Comparison of ENCODE assay signal across 19 cellular contexts in the genomic region with DNA sequence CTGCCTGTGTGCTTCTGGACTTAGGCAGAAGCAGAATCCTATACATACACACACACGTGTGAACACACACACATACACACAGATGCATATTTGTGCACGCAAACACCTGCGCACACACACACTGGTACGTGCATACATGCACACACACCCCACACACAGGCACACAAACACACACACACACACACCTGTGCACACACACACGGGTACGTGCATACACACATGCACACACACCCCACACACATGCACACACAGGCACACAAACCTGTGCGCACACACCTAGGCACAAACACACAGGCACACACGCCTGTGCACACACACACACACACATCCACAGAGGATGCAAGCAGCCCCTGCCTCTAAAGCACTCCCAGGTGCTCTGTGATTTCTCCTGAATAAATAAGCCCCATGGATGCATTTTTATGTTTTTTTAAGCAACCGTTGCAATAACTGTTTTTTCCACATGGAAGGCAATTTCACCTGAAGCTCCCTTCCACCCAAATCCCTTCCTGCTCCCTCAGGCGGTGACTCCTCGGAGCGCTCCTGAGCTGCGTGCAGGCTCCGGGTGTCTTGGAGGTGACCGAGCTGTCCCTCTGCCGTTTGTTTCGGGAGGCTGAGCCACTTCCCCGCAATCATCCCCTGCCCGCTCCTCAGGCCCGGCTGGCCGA.
"Had no signal": no experiment of that assay in that cellular context is flagged by ENCODE, and none has a peak within 500 bp of the region (broad histone marks: within the 10 kb centered on the region; RNA-seq: fewer than 3 reads in every experiment).

No MANE protein-coding gene starts in this region.

- H3K27ac ChIP-seq: heart left ventricle, psoas muscle, WERI-Rb-1 had no signal

- H3K27ac Mint-ChIP-seq: activated naive CD8-positive, alpha-beta T cell treated with anti-CD3 and anti-CD28 coated beads for 36 hours; activated T-cell treated with anti-CD3 and anti-CD28 coated beads, Interleukin-2, amount 50 U/mL, for 24 hours; activated T-helper 17 cell treated with anti-CD3 and anti-CD28 coated beads, Interleukin-2, amount 50 U/mL, for 72 hours; endodermal cell; memory B cell; T-helper 2 cell treated with Interferon-gamma antibody and Interleukin-4, amounts not matched to agents 5 μg/mL and 100 μg/mL, for 36 hours had no signal

- H3K27me3 ChIP-seq: heart left ventricle had no signal

- H3K4me3 ChIP-seq: heart left ventricle, psoas muscle had no signal

- H3K9me3 ChIP-seq: psoas muscle had no signal

- DNase-seq: activated CD4-positive, alpha-beta T cell treated with anti-CD3 and anti-CD28 coated beads for 1 hour; activated CD4-positive, alpha-beta T cell treated with anti-CD3 and anti-CD28 coated beads, Interleukin-2, amount 50 U/mL, for 1 hour; activated CD8-positive, alpha-beta memory T cell treated with anti-CD3 and anti-CD28 coated beads for 24 hours; activated CD8-positive, alpha-beta memory T cell treated with anti-CD3 and anti-CD28 coated beads, Interleukin-2, amount 50 U/mL, for 4 hours; activated naive CD4-positive, alpha-beta T cell; activated naive CD8-positive, alpha-beta T cell treated with anti-CD3 and anti-CD28 coated beads for 36 hours; activated T-cell treated with anti-CD3 and anti-CD28 coated beads, Interleukin-2, amount 50 U/mL, for 24 hours; cortex of kidney; endodermal cell; stimulated activated CD4-positive, alpha-beta T cell treated with anti-CD3 and anti-CD28 coated beads, Interleukin-4, amount 100 ng/mL, for 1 hour; stimulated activated naive CD4-positive, alpha-beta T cell treated with Interleukin-2 at 50 U/mL for 16 hours; WERI-Rb-1 had no signal

- H3K27me3 Mint-ChIP-seq: activated naive CD8-positive, alpha-beta T cell treated with anti-CD3 and anti-CD28 coated beads for 36 hours; activated T-cell treated with anti-CD3 and anti-CD28 coated beads, Interleukin-2, amount 50 U/mL, for 24 hours; activated T-helper 17 cell treated with anti-CD3 and anti-CD28 coated beads, Interleukin-2, amount 50 U/mL, for 72 hours; memory B cell had no signal

- H3K4me1 ChIP-seq: psoas muscle had no signal

- H3K4me1 Mint-ChIP-seq: endodermal cell, memory B cell, neural crest cell had no signal

- ATAC-seq: activated T-helper 17 cell treated with anti-CD3 and anti-CD28 coated beads, Interleukin-2, amount 50 U/mL, for 72 hours; SK-N-SH treated with all-trans-retinoic acid at 6 μM for 48 hours had no signal

- H3K36me3 ChIP-seq: heart left ventricle, WERI-Rb-1 had no signal

- H3K4me3 Mint-ChIP-seq: activated naive CD8-positive, alpha-beta T cell treated with anti-CD3 and anti-CD28 coated beads for 36 hours; activated T-cell treated with anti-CD3 and anti-CD28 coated beads, Interleukin-2, amount 50 U/mL, for 24 hours; activated T-helper 17 cell treated with anti-CD3 and anti-CD28 coated beads, Interleukin-2, amount 50 U/mL, for 72 hours; endodermal cell; memory B cell; neural crest cell; T-helper 2 cell treated with Interferon-gamma antibody and Interleukin-4, amounts not matched to agents 5 μg/mL and 100 μg/mL, for 36 hours had no signal

- H3K9me3 Mint-ChIP-seq: activated naive CD8-positive, alpha-beta T cell treated with anti-CD3 and anti-CD28 coated beads for 36 hours; activated T-cell treated with anti-CD3 and anti-CD28 coated beads, Interleukin-2, amount 50 U/mL, for 24 hours; activated T-helper 17 cell treated with anti-CD3 and anti-CD28 coated beads, Interleukin-2, amount 50 U/mL, for 72 hours; memory B cell; neural crest cell; T-helper 2 cell treated with Interferon-gamma antibody and Interleukin-4, amounts not matched to agents 5 μg/mL and 100 μg/mL, for 36 hours had no signal
